15 cellular contexts compared by ENCODE assay signal in the genomic region with DNA sequence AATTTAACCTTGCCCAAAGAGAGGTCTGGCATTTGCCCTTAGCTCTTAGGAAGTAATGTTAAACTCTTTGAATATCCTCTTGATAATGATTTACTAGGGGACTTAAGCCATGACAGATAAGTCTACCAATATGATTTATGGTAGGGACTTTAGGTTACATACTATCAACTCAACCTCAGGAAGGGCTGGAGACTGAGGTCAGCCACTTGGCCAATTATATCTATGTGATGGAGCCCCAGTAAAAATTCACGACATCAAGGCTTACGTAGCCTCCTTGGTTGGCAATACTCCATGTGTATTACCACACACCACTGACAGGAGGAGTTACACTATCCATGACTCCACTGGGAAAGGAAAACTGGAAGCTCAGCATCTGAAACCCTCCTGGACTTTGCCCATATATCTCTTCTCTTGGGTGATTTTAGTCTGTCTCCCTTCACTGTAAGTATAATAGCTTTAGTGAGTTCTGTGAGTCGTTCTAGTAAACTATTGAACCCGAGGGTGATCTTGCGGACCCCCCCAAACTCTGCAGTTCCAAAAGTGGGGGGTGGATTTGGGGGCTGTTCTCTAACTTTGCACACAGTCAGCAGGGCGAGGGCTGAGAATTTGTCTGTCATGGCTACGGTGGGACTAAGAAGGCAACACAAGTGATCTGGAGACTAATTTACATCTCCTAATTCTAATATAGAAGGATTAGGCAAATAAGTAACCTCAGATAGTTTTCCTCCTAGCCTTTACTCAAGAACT.
DNase-seq lines count a peak whose midpoint lies in the region; ATAC-seq and TF ChIP-seq lines count a peak whose summit lies in the region.
"Had no signal": no experiment of that assay in that cellular context is flagged by ENCODE, and none has a peak within 500 bp of the region (broad histone marks: within the 10 kb centered on the region; RNA-seq: fewer than 3 reads in every experiment).

No MANE protein-coding gene starts in this region.

- H3K9me2 ChIP-seq in Karpas-422 (replicated peaks; ENCODE audit: insufficient read depth, low read length): no peaks in the 10 kb centered on the region

- no peak overlapping the region for H3K56ac ChIP-seq in mesendoderm (ENCODE audit: low read length)

- H4K5ac ChIP-seq in mesendoderm (ENCODE audit: low read length): no peak overlapping the region

- H2AFZ ChIP-seq in Karpas-422 (ENCODE audit: low read length) (no peak overlapping the region), neuronal stem cell (ENCODE audit: low read length) (no peak overlapping the region)

- peaks cover 32% of the 10 kb centered on the region for H3K79me2 ChIP-seq in Karpas-422 (ENCODE audit: low read length)
- no peaks in the 10 kb centered on the region for H3K79me2 ChIP-seq in mesendoderm (ENCODE audit: control insufficient read depth, insufficient read depth, low read length)

- H3K23ac ChIP-seq in mesendoderm (ENCODE audit: low read length) (no peak overlapping the region), neuronal stem cell (ENCODE audit: low read depth, low read length, poor library complexity) (no peak overlapping the region)

- H3K27me3 ChIP-seq in Karpas-422 (ENCODE audit: low read length) (no peaks in the 10 kb centered on the region), mesendoderm (ENCODE audit: insufficient read depth, low read length, poor library complexity) (no peaks in the 10 kb centered on the region), ascending aorta (no peaks in the 10 kb centered on the region), neuronal stem cell (ENCODE audit: control insufficient read depth in 3 of 3, insufficient read depth in 3 of 3, low read depth in 1 of 3, low read length in 3 of 3) (no peaks in the 10 kb centered on the region)

- TF ChIP-seq CTCF in fibroblast of the aortic adventitia (IDR thresholded peaks at IDR 0.05; ENCODE audit: insufficient read depth, low read length) (peak; percentile 5), ascending aorta (IDR thresholded peaks at IDR 0.05) (no peak)

- H3K36me3 ChIP-seq in Karpas-422 (ENCODE audit: insufficient read depth, low read length): no peaks in the 10 kb centered on the region
- no peaks in the 10 kb centered on the region for H3K36me3 ChIP-seq in mesendoderm (ENCODE audit: control insufficient read depth, insufficient read depth, low read length)
- no peaks in the 10 kb centered on the region for H3K36me3 ChIP-seq in ascending aorta
- peaks cover 2% of the 10 kb centered on the region in 2 donors for H3K36me3 ChIP-seq in neuronal stem cell (replicated peaks in 1 of 2; ENCODE audit: control insufficient read depth in 2 of 2, insufficient read depth in 2 of 2, low read length in 2 of 2)
- H3K36me3 ChIP-seq: WERI-Rb-1 had no signal

- H3K9ac ChIP-seq in Karpas-422 (ENCODE audit: low read length): no peak overlapping the region; the same call in 1 of the 2 replicates
- no peak overlapping the region for H3K9ac ChIP-seq in mesendoderm (ENCODE audit: low read length)
- no peak overlapping the region for H3K9ac ChIP-seq in neuronal stem cell (ENCODE audit: low read depth, low read length, poor library complexity)

- no peak overlapping the region for H2AK5ac ChIP-seq in mesendoderm (ENCODE audit: low read length)
- H2AK5ac ChIP-seq in neuronal stem cell (ENCODE audit: low read depth, low read length): no peak overlapping the region

- H2BK15ac ChIP-seq in mesendoderm (replicated peaks; ENCODE audit: low read depth) (no peak overlapping the region), neuronal stem cell (ENCODE audit: low read length) (no peak overlapping the region)

- H3K9me3 ChIP-seq in Karpas-422 (ENCODE audit: low read length): no peaks in the 10 kb centered on the region
- H3K9me3 ChIP-seq in ascending aorta: peaks cover 0 to 12% of the 10 kb centered on the region in 2 donors
- H3K9me3 ChIP-seq in neuronal stem cell (replicated peaks in 1 of 2; ENCODE audit: control insufficient read depth in 2 of 2, insufficient read depth in 1 of 2, low read depth in 1 of 2, low read length in 2 of 2): peaks cover 3 to 19% of the 10 kb centered on the region in 2 donors

- no peaks in the 10 kb centered on the region for H4K20me1 ChIP-seq in Karpas-422 (ENCODE audit: insufficient read depth, low read depth, low read length)

- no CpG with 5 or more reads among the region's 7 CpGs for WGBS in mesendoderm (ENCODE audit: extremely low coverage, insufficient coverage, low lambda C conversion rate)
- no CpG with 5 or more reads among the region's 7 CpGs for WGBS in neuronal stem cell (ENCODE audit: extremely low coverage in 2 of 2, insufficient read length in 2 of 2, insufficient replicate concordance in 1 of 2), 2 donors

- no peak overlapping the region for H2BK12ac ChIP-seq in neuronal stem cell (ENCODE audit: low read length)

- peaks cover 23% of the 10 kb centered on the region for H3K4me1 ChIP-seq in Karpas-422 (ENCODE audit: low read length)
- H3K4me1 ChIP-seq in mesendoderm (ENCODE audit: control insufficient read depth, low read depth, low read length): peaks cover 4% of the 10 kb centered on the region
- peaks cover 3 to 18% of the 10 kb centered on the region in 2 donors for H3K4me1 ChIP-seq in ascending aorta
- H3K4me1 ChIP-seq in neuronal stem cell (ENCODE audit: control insufficient read depth in 2 of 2, insufficient read depth in 1 of 2, low read depth in 1 of 2, low read length in 2 of 2): no peaks in the 10 kb centered on the region

- peak; percentile 3 for DNase-seq in EH (ENCODE audit: low read depth)
- no peak for DNase-seq in Karpas-422
- DNase-seq in fibroblast of the aortic adventitia (ENCODE audit: low read depth): peak; percentile 30
- peak; percentile 42 for DNase-seq in mesendoderm
- no peak for DNase-seq in superior temporal gyrus (ENCODE audit: extremely low spot score)
- DNase-seq in ascending aorta (ENCODE audit: low spot score in 2 of 2): no peak
- DNase-seq in neuronal stem cell (ENCODE audit: low spot score): no peak
- DNase-seq in left ventricle myocardium superior: no peak
- DNase-seq: amniotic stem cell; left cardiac atrium; naive thymus-derived CD8-positive, alpha-beta T cell; NCI-H1930; NCI-H526; WERI-Rb-1 had no signal

- H2BK5ac ChIP-seq in mesendoderm (ENCODE audit: low read length) (no peak overlapping the region), neuronal stem cell (ENCODE audit: low read length) (no peak overlapping the region)

- no peak overlapping the region for H3K14ac ChIP-seq in neuronal stem cell (ENCODE audit: low read length)

- ATAC-seq in left ventricle myocardium superior: no peak
- ATAC-seq: left cardiac atrium; naive thymus-derived CD8-positive, alpha-beta T cell; Panc1 had no signal

- H3K27ac ChIP-seq in Karpas-422 (ENCODE audit: low read length) (peak overlapping the region; percentile 36; the same call in 1 of the 2 replicates), mesendoderm (ENCODE audit: low read depth, low read length) (no peak overlapping the region), ascending aorta (no peak overlapping the region), neuronal stem cell (replicated peaks; ENCODE audit: low read length) (no peak overlapping the region)
- H3K27ac ChIP-seq: WERI-Rb-1 had no signal

- no peak overlapping the region for H3K18ac ChIP-seq in mesendoderm (ENCODE audit: low read length)
- H3K18ac ChIP-seq in neuronal stem cell (ENCODE audit: low read length): no peak overlapping the region

- intact Hi-C loops in ascending aorta (cut with DNase I): no loop called here
- intact Hi-C loops in left ventricle myocardium superior (cut with micrococcal nuclease): no loop called here

- H3K4me2 ChIP-seq in Karpas-422 (ENCODE audit: low read depth, low read length, poor library complexity, severe bottlenecking) (peak overlapping the region; percentile 37), mesendoderm (ENCODE audit: low read length) (no peak overlapping the region), neuronal stem cell (ENCODE audit: insufficient read depth, low read length, poor library complexity, severe bottlenecking) (no peak overlapping the region)

- H4K8ac ChIP-seq in mesendoderm (ENCODE audit: low read depth, low read length) (no peak overlapping the region), neuronal stem cell (ENCODE audit: low read depth, low read length) (no peak overlapping the region)

- H3K79me1 ChIP-seq in mesendoderm (ENCODE audit: low read length) (no peaks in the 10 kb centered on the region), neuronal stem cell (ENCODE audit: low read depth, low read length) (no peaks in the 10 kb centered on the region)

- H3K4ac ChIP-seq in mesendoderm (ENCODE audit: low read depth, low read length) (no peak overlapping the region), neuronal stem cell (ENCODE audit: low read length) (no peak overlapping the region)

- H4K91ac ChIP-seq in neuronal stem cell (ENCODE audit: low read depth, low read length, poor library complexity): no peak overlapping the region

- H2BK120ac ChIP-seq in mesendoderm (ENCODE audit: low read depth, low read length): no peak overlapping the region
- H2BK120ac ChIP-seq in neuronal stem cell (ENCODE audit: low read depth, low read length): no peak overlapping the region

- H3K4me3 ChIP-seq in Karpas-422 (ENCODE audit: low read length) (peak overlapping the region; percentile 4; the same call in 1 of the 2 replicates), fibroblast of the aortic adventitia (ENCODE audit: low read depth, low read length) (no peak overlapping the region), mesendoderm (ENCODE audit: low read length) (no peak overlapping the region), ascending aorta (no peak overlapping the region), neuronal stem cell (ENCODE audit: low read length in 2 of 2) (no peak overlapping the region)

Comparison
In these comparisons a context has a peak if more than half of its experiments do, and no peak if none do; other contexts are left out.
1. DNase-seq: peak in EH (single experiment), fibroblast of the aortic adventitia (single experiment) and mesendoderm (single experiment); none in Karpas-422 (single experiment), superior temporal gyrus (single experiment), ascending aorta (0 of 2), neuronal stem cell (single experiment) and left ventricle myocardium superior (single experiment).